ENCODE assay signal across 9 cellular contexts in genomic region chr2:47274054-47274779, GRCh38.
DNase-seq lines count a peak whose midpoint lies in the region; ATAC-seq and TF ChIP-seq lines count a peak whose summit lies in the region.
"Had no signal": no experiment of that assay in that cellular context is flagged by ENCODE, and none has a peak within 500 bp of the region (broad histone marks: within the 10 kb centered on the region; RNA-seq: fewer than 3 reads in every experiment).

No MANE protein-coding gene starts in this region.

- H3K4me3 Mint-ChIP-seq in IgD-negative memory B cell (peak overlapping the region in 1 of 4 donors; percentile 22), endodermal cell (no peak overlapping the region)

- 77% methylated on average over 10 of the region's 10 CpGs for WGBS in hepatocyte (ENCODE audit: low lambda C conversion rate, missing lambda C conversion rate)
- 94 to 95% methylated on average over 10 of the region's 10 CpGs for WGBS in endodermal cell (ENCODE audit: insufficient coverage in 1 of 2, insufficient read length in 1 of 2), 2 experiments

- no peak overlapping the region for H2AFZ ChIP-seq in hepatocyte

- no peak overlapping the region for H3K4me2 ChIP-seq in hepatocyte

- H3K9me3 ChIP-seq in hepatocyte (ENCODE audit: low read depth) = no peaks in the 10 kb centered on the region
- no peaks in the 10 kb centered on the region for H3K9me3 ChIP-seq in subcutaneous abdominal adipose tissue (ENCODE audit: control insufficient read depth in 5 of 5, low read length in 5 of 5)
- peaks cover 7% of the 10 kb centered on the region for H3K9me3 ChIP-seq in endodermal cell (ENCODE audit: control insufficient read depth, low read length)

- H3K36me3 Mint-ChIP-seq in IgD-negative memory B cell (no peaks in the 10 kb centered on the region), endodermal cell (ENCODE audit: low read depth) (no peaks in the 10 kb centered on the region)

- H3K9me3 Mint-ChIP-seq in IgD-negative memory B cell (no peaks in the 10 kb centered on the region), endodermal cell (no peaks in the 10 kb centered on the region)

- no peaks in the 10 kb centered on the region for H4K20me1 ChIP-seq in hepatocyte (ENCODE audit: insufficient read depth, poor library complexity, severe bottlenecking)

- H3K4me1 ChIP-seq in hepatocyte (ENCODE audit: insufficient read depth) = peaks cover 28% of the 10 kb centered on the region
- peaks cover 7 to 47% (median 40%) of the 10 kb centered on the region in 5 donors for H3K4me1 ChIP-seq in subcutaneous abdominal adipose tissue (ENCODE audit: control insufficient read depth in 5 of 5, insufficient read depth in 5 of 5, low read length in 5 of 5)
- H3K4me1 ChIP-seq in endodermal cell (ENCODE audit: control insufficient read depth, insufficient read depth, low read length) = peaks cover 4% of the 10 kb centered on the region

- in situ Hi-C loops in brain microvascular endothelial cell (cut with HindIII; ENCODE audit: low pct_ligation_motif_present, low sequenced_read_pairs) = no loop called here

- no peaks in the 10 kb centered on the region for H3K79me2 ChIP-seq in hepatocyte

- peak overlapping the region in 2 of 3 donors; percentile 0 to 13 for H3K27ac Mint-ChIP-seq in IgD-negative memory B cell
- no peak overlapping the region for H3K27ac Mint-ChIP-seq in endodermal cell

- peak; percentile 17 for TF ChIP-seq CTCF in brain microvascular endothelial cell (IDR thresholded peaks at IDR 0.05; ENCODE audit: low read depth, low read length, missing control alignments)
- no peak for TF ChIP-seq CTCF in hepatocyte (IDR thresholded peaks at IDR 0.05; ENCODE audit: poor library complexity)
- no peak for TF ChIP-seq CTCF in endodermal cell (conservative IDR thresholded peaks at IDR 0.05)

- peak overlapping the region; percentile 12 to 77 (median 39) for H3K9ac ChIP-seq in subcutaneous abdominal adipose tissue (ENCODE audit: low read length in 5 of 5)
- no peak overlapping the region for H3K9ac ChIP-seq in endodermal cell (ENCODE audit: extremely low read depth, low read length, poor library complexity, severe bottlenecking)

- H3K9me2 ChIP-seq in hepatocyte (replicated peaks; ENCODE audit: insufficient read depth) = no peaks in the 10 kb centered on the region

- H3K36me3 ChIP-seq in brain microvascular endothelial cell (replicated peaks) (no peaks in the 10 kb centered on the region), hepatocyte (replicated peaks; ENCODE audit: insufficient read depth, low read depth) (no peaks in the 10 kb centered on the region), subcutaneous abdominal adipose tissue (ENCODE audit: control insufficient read depth in 5 of 5, insufficient read depth in 5 of 5, low read length in 5 of 5) (no peaks in the 10 kb centered on the region), endodermal cell (ENCODE audit: control insufficient read depth, insufficient read depth, low read length) (no peaks in the 10 kb centered on the region)

- H3K4me3 ChIP-seq in brain microvascular endothelial cell (ENCODE audit: low read depth, low read length) (no peak overlapping the region), hepatocyte (no peak overlapping the region), subcutaneous abdominal adipose tissue (ENCODE audit: low read depth in 1 of 5, low read length in 5 of 5) (no peak overlapping the region), endodermal cell (ENCODE audit: low read length) (no peak overlapping the region)

- H3K27ac ChIP-seq in brain microvascular endothelial cell (no peak overlapping the region), hepatocyte (peak overlapping the region; percentile 49), subcutaneous abdominal adipose tissue (ENCODE audit: low read depth, low read length) (peak overlapping the region; percentile 84), endodermal cell (ENCODE audit: low read depth, low read length) (no peak overlapping the region)

- ATAC-seq in HG02763 (IDR thresholded peaks at IDR 0.05; ENCODE audit: unreplicated experiment) = no peak

- peaks cover 14 to 32% (median 21%) of the 10 kb centered on the region in 3 donors for H3K4me1 Mint-ChIP-seq in IgD-negative memory B cell
- H3K4me1 Mint-ChIP-seq in endodermal cell = peaks cover 8% of the 10 kb centered on the region

- DNase-seq in brain microvascular endothelial cell (peak; percentile 43), hepatocyte (ENCODE audit: low spot score) (peak; percentile 46), endodermal cell (no peak), ureter (ENCODE audit: low spot score) (no peak), T-helper 2 cell (no peak)
- DNase-seq: NCI-H187 treated with DMSO at 0.1 percent for 48 hours had no signal

- no peaks in the 10 kb centered on the region for H3K27me3 ChIP-seq in brain microvascular endothelial cell (replicated peaks)
- H3K27me3 ChIP-seq in hepatocyte = no peaks in the 10 kb centered on the region
- H3K27me3 ChIP-seq in subcutaneous abdominal adipose tissue (ENCODE audit: control insufficient read depth in 5 of 5, insufficient read depth in 4 of 5, low read length in 5 of 5) = no peaks in the 10 kb centered on the region
- H3K27me3 ChIP-seq in endodermal cell (ENCODE audit: control insufficient read depth, insufficient read depth, low read length, poor library complexity, severe bottlenecking) = no peaks in the 10 kb centered on the region

- H3K27me3 Mint-ChIP-seq in IgD-negative memory B cell (no peaks in the 10 kb centered on the region), endodermal cell (ENCODE audit: insufficient read depth) (peaks cover 12% of the 10 kb centered on the region)

Comparison
In these comparisons a context has a peak if more than half of its experiments do, and no peak if none do; other contexts are left out.
1. DNase-seq: peak in brain microvascular endothelial cell (single experiment) and hepatocyte (single experiment); none in endodermal cell (single experiment), ureter (single experiment) and T-helper 2 cell (0 of 5).
2. H3K27ac ChIP-seq: peak in hepatocyte (single experiment) and subcutaneous abdominal adipose tissue (single experiment); none in brain microvascular endothelial cell (single experiment) and endodermal cell (single experiment).